In the genomic region with DNA sequence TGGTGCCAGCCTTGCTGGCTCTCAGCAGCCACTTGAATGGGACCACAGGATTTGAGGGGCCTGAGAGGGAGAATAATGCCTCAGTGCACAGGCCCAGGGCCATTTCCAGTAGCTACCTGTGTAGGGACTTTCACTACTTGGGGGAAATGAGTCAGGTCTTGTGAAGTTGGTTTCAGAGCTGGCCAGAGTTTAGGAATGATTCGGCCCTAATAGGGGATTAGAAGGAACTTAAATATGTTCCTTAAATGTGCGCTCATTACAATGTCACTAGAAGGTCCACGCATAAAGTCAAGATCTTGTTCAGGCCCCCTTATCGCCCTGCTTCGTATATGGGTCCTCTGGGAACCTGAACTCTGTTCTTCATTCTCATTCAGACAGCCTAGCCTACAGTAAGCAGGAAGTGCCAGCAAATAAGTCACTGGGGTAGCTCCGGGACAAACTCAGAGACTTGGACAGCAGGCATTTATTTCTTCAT, we compare ENCODE assay signal across 10 cellular contexts. TPM values are rescaled to one million over a fixed set of nuclear protein-coding genes. Genes with fewer than 3 reads are reported as not detected.
DNase-seq lines count a peak whose midpoint lies in the region; ATAC-seq and TF ChIP-seq lines count a peak whose summit lies in the region.
"Had no signal": no experiment of that assay in that cellular context is flagged by ENCODE, and none has a peak within 500 bp of the region (broad histone marks: within the 10 kb centered on the region; RNA-seq: fewer than 3 reads in every experiment).

No MANE protein-coding gene starts in this region.

- H2AK9ac ChIP-seq in IMR-90 (replicated peaks; ENCODE audit: low read depth, low read length, poor library complexity): no peak overlapping the region

- 10% methylated on average over 2 of the region's 6 CpGs; no CpG with 5 or more reads in 1 of the 2 experiments for WGBS in IMR-90 (ENCODE audit: extremely low coverage in 2 of 2, insufficient read length in 1 of 2), 2 experiments

- no peak overlapping the region for H3K56ac ChIP-seq in IMR-90 (ENCODE audit: extremely low read depth, insufficient read depth, low read length)

- CTCF ChIA-PET in IMR-90 (lab: Yijun Ruan, JAX): no interaction called here

- H3K4ac ChIP-seq in IMR-90 (ENCODE audit: low read depth, low read length): no peak overlapping the region

- 0 out of 4 replicates have a peak overlapping the region, but pooled peaks of 1 of the 2 experiments have one; percentile 35 for H4K8ac ChIP-seq in IMR-90 (ENCODE audit: low read depth in 2 of 2, low read length in 2 of 2)

- dilution Hi-C loops in IMR-90 (cut with HindIII; ENCODE audit: low sequenced_read_pairs, unreplicated experiment): no loop called here

- no peak for TF ChIP-seq CTCF in DND-41 (IDR thresholded peaks at IDR 0.05; ENCODE audit: borderline replicate concordance, extremely low read depth, low read length, poor library complexity, severe bottlenecking)
- no peak for TF ChIP-seq CTCF in IMR-90 (conservative IDR thresholded peaks at IDR 0.05; ENCODE audit: low read depth, low read length)

- H4K91ac ChIP-seq in IMR-90 (ENCODE audit: insufficient read depth, low read depth, low read length): no peak overlapping the region

- H3K4me2 ChIP-seq in DND-41 (ENCODE audit: insufficient read depth, low read length) (no peak overlapping the region), IMR-90 (ENCODE audit: low read depth, low read length) (no peak overlapping the region)
- H3K4me2 ChIP-seq: KMS-11 had no signal

- no peaks in the 10 kb centered on the region for H3K79me2 ChIP-seq in DND-41 (ENCODE audit: insufficient read depth, low read length)

- no peak for TF ChIP-seq RAD21 in IMR-90 (IDR thresholded peaks at IDR 0.05; ENCODE audit: low read length)

- no peaks in the 10 kb centered on the region for H3K27me3 ChIP-seq in DND-41 (ENCODE audit: insufficient read depth, low read length, poor library complexity)
- H3K27me3 ChIP-seq in IMR-90 (ENCODE audit: control insufficient read depth, insufficient read depth, low read length): peaks cover 2% of the 10 kb centered on the region; the same call in 1 of the 2 replicates

- H3K9me1 ChIP-seq in IMR-90 (ENCODE audit: insufficient read depth, low read length): no peaks in the 10 kb centered on the region

- no peak for TF ChIP-seq POLR2A in IMR-90 (IDR thresholded peaks at IDR 0.05; ENCODE audit: low read depth, low read length)

- H2AK5ac ChIP-seq in IMR-90 (ENCODE audit: low read depth, low read length): no peak overlapping the region

- H4K20me1 ChIP-seq in DND-41 (ENCODE audit: insufficient read depth, low read length): no peaks in the 10 kb centered on the region
- no peaks in the 10 kb centered on the region for H4K20me1 ChIP-seq in IMR-90 (ENCODE audit: insufficient read depth, low read length)

- H3K23ac ChIP-seq in IMR-90 (ENCODE audit: low read depth, low read length): no peak overlapping the region; the same call in 1 of the 2 replicates

- in situ Hi-C loops in IMR-90 (cut with MboI; ENCODE audit: low sequenced_read_pairs): no loop called here

- H3K4me3 ChIP-seq in DND-41 (ENCODE audit: low read depth in 1 of 2, low read length in 2 of 2) (no peak overlapping the region), IMR-90 (ENCODE audit: insufficient read depth, low read depth, low read length) (no peak overlapping the region)

- H4K5ac ChIP-seq in IMR-90 (ENCODE audit: low read depth, low read length): no peak overlapping the region

- POLR2A ChIA-PET in IMR-90 (lab: Charles Lee; ENCODE audit: unreplicated experiment): interaction anchor here (1.0 to 1.1 kb wide), 3 partner anchors 13 to 23 kb away, joined by 4 to 7 read pairs (median 5); partner anchors contain the start of gene PRDX1

- H3K36me3 ChIP-seq in DND-41 (ENCODE audit: insufficient read depth, low read length) (no peaks in the 10 kb centered on the region), IMR-90 (ENCODE audit: control insufficient read depth, insufficient read depth, low read length) (no peaks in the 10 kb centered on the region)

- no peaks in the 10 kb centered on the region for H3K9me3 ChIP-seq in DND-41 (ENCODE audit: insufficient read depth, low read length, severe bottlenecking)
- no peaks in the 10 kb centered on the region for H3K9me3 ChIP-seq in IMR-90 (ENCODE audit: control insufficient read depth, insufficient read depth, low read length)

- no peak for DNase-seq in DND-41
- no peak for DNase-seq in IMR-90
- DNase-seq in kidney tubule cell (ENCODE audit: low spot score): peak; percentile 44
- DNase-seq in kidney glomerular epithelial cell (lab: John Stamatoyannopoulos, UW): no peak
- DNase-seq in AML-193 (lab: John Stamatoyannopoulos, UW): no peak
- DNase-seq in activated gamma-delta T cell (lab: John Stamatoyannopoulos, UW): no peak
- no peak for DNase-seq in NCI-H526 treated with DMSO at 0.1 percent for 48 hours (lab: John Stamatoyannopoulos, UW)
- DNase-seq: cerebellar nuclear complex had no signal

- H2AFZ ChIP-seq in DND-41 (ENCODE audit: low read depth, low read length): no peak overlapping the region
- peak overlapping the region; percentile 71 for H2AFZ ChIP-seq in IMR-90 (replicated peaks; ENCODE audit: low read length, poor library complexity)

- H3K14ac ChIP-seq in IMR-90 (replicated peaks; ENCODE audit: low read depth, low read length): no peak overlapping the region

- intact Hi-C loops in IMR-90 (cut with micrococcal nuclease): no loop called here

- no peak overlapping the region for H3K18ac ChIP-seq in IMR-90 (ENCODE audit: low read depth, low read length)

- BruUV-seq in IMR-90 (replicated peaks; lab: Mats Ljungman, UMichigan): no TSS peak

- no peak overlapping the region for H3K9ac ChIP-seq in DND-41 (ENCODE audit: low read depth, low read length)
- H3K9ac ChIP-seq in IMR-90 (ENCODE audit: low read depth, low read length): no peak overlapping the region
- H3K9ac ChIP-seq: KMS-11 had no signal

- no peaks in the 10 kb centered on the region for H3K79me1 ChIP-seq in IMR-90 (ENCODE audit: low read depth in 1 of 2, low read length in 2 of 2)

- H2BK120ac ChIP-seq in IMR-90 (ENCODE audit: low read depth, low read length): no peak overlapping the region

- H3K27ac ChIP-seq in DND-41 (ENCODE audit: low read length): peak overlapping the region; percentile 30; the same call in 1 of the 2 replicates
- H3K27ac ChIP-seq in IMR-90 (ENCODE audit: insufficient read depth, low read length): no peak overlapping the region
- H3K27ac ChIP-seq: KMS-11 had no signal

- H3K4me1 ChIP-seq in DND-41 (ENCODE audit: insufficient read depth, low read length) (peaks cover 29% of the 10 kb centered on the region), IMR-90 (ENCODE audit: control insufficient read depth, insufficient read depth, low read length) (no peaks in the 10 kb centered on the region)

- H2BK5ac ChIP-seq in IMR-90 (ENCODE audit: low read depth, low read length, poor library complexity, severe bottlenecking): no peak overlapping the region

- H2BK15ac ChIP-seq in IMR-90 (ENCODE audit: low read depth, low read length): no peak overlapping the region

- no peak overlapping the region for H2BK20ac ChIP-seq in IMR-90 (ENCODE audit: low read depth, low read length)

- ATAC-seq in DND-41 (ENCODE audit: insufficient read depth, low read depth) (no peak), GM21367 (IDR thresholded peaks at IDR 0.05; ENCODE audit: unreplicated experiment) (peak; percentile 40), IMR-90 (ENCODE audit: low read depth) (peak; percentile 37; the same call in 1 of the 2 replicates)

TF ChIP-seq in IMR-90, 13 proteins besides CTCF, POLR2A, EP300 and RAD21:
- TF ChIP-seq RFX5 (IDR thresholded peaks at IDR 0.05; ENCODE audit: low read depth, low read length) (no peak), SMC3 (IDR thresholded peaks at IDR 0.05; ENCODE audit: low read depth, low read length) (no peak), FOS (IDR thresholded peaks at IDR 0.05; ENCODE audit: low read depth, low read length) (no peak), MXI1 (IDR thresholded peaks at IDR 0.05; ENCODE audit: borderline replicate concordance, low read depth, low read length) (no peak), RCOR1 (IDR thresholded peaks at IDR 0.05; ENCODE audit: insufficient replicate concordance, low read length) (no peak), MAZ (IDR thresholded peaks at IDR 0.05; ENCODE audit: borderline replicate concordance, low read depth, low read length) (no peak), CHD1 (IDR thresholded peaks at IDR 0.05; ENCODE audit: low read depth, low read length) (no peak)
- TF ChIP-seq, protein P1, sequence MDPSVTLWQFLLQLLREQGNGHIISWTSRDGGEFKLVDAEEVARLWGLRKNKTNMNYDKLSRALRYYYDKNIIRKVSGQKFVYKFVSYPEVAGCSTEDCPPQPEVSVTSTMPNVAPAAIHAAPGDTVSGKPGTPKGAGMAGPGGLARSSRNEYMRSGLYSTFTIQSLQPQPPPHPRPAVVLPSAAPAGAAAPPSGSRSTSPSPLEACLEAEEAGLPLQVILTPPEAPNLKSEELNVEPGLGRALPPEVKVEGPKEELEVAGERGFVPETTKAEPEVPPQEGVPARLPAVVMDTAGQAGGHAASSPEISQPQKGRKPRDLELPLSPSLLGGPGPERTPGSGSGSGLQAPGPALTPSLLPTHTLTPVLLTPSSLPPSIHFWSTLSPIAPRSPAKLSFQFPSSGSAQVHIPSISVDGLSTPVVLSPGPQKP (IDR thresholded peaks at IDR 0.05; ENCODE audit: borderline replicate concordance, low read depth, low read length): no peak
TF ChIP-seq in IMR-90: peak in this region for 0.

RNA-seq across cellular contexts. Expression of gene AKR1A1, which starts 5.6 kb away (rescaled TPM):
- 122 and 151 TPM in 2 replicates for total RNA-seq in IMR-90 (2012; rRNA removed)
- polyA plus RNA-seq in IMR-90 (2012; rRNA removed): 141 and 144 TPM in 2 replicates
- polyA plus RNA-seq in IMR-90 (2012; cell fraction: cytosol; rRNA removed): 162 and 164 TPM in 2 replicates
- 137 and 158 TPM in 2 replicates for polyA plus RNA-seq in IMR-90 (2012; cell fraction: nucleus; rRNA removed; ENCODE audit: low replicate concordance)

RNA-seq across cellular contexts. Expression of gene PRDX1, which starts 23.4 kb away (rescaled TPM):
- 875 and 883 TPM in 2 replicates for total RNA-seq in IMR-90 (2012; rRNA removed)
- polyA plus RNA-seq in IMR-90 (2012; rRNA removed): 530 and 612 TPM in 2 replicates
- 215 and 360 TPM in 2 replicates for polyA plus RNA-seq in IMR-90 (2012; cell fraction: cytosol; rRNA removed)
- polyA plus RNA-seq in IMR-90 (2012; cell fraction: nucleus; rRNA removed; ENCODE audit: low replicate concordance): 38.8 and 276 TPM in 2 replicates

RNA-seq across cellular contexts. Expression of gene NASP, which starts 38.8 kb away (rescaled TPM):
- 56.6 and 85.0 TPM in 2 replicates for total RNA-seq in IMR-90 (2012; rRNA removed)
- polyA plus RNA-seq in IMR-90 (2012; rRNA removed): 98.2 and 124 TPM in 2 replicates
- 38.2 and 66.5 TPM in 2 replicates for polyA plus RNA-seq in IMR-90 (2012; cell fraction: cytosol; rRNA removed)
- polyA plus RNA-seq in IMR-90 (2012; cell fraction: nucleus; rRNA removed; ENCODE audit: low replicate concordance): 47.5 and 89.7 TPM in 2 replicates

RNA-seq across cellular contexts. Expression of gene MMACHC, which starts 45.0 kb away (rescaled TPM):
- 5.2 and 6.4 TPM in 2 replicates for total RNA-seq in IMR-90 (2012; rRNA removed)
- 2.8 and 4.1 TPM in 2 replicates for polyA plus RNA-seq in IMR-90 (2012; rRNA removed)
- 3.2 and 3.3 TPM in 2 replicates for polyA plus RNA-seq in IMR-90 (2012; cell fraction: cytosol; rRNA removed)
- polyA plus RNA-seq in IMR-90 (2012; cell fraction: nucleus; rRNA removed; ENCODE audit: low replicate concordance): 1.3 and 2.0 TPM in 2 replicates

RNA-seq across cellular contexts. Expression of gene CCDC163, which starts 45.2 kb away (rescaled TPM):
- 0.28 and 0.54 TPM in 2 replicates for total RNA-seq in IMR-90 (2012; rRNA removed)
- polyA plus RNA-seq in IMR-90 (2012; rRNA removed): 0.89 and 1.0 TPM in 2 replicates
- 0.75 and 1.0 TPM in 2 replicates for polyA plus RNA-seq in IMR-90 (2012; cell fraction: cytosol; rRNA removed)
- polyA plus RNA-seq in IMR-90 (2012; cell fraction: nucleus; rRNA removed; ENCODE audit: low replicate concordance): 0.99 and 1.0 TPM in 2 replicates
